Comparison of ENCODE assay signal across 12 cellular contexts in genomic region chr2:219273887-219274391, GRCh38. TPM values are rescaled to one million over a fixed set of nuclear protein-coding genes. Genes with fewer than 3 reads are reported as not detected.
DNase-seq lines count a peak whose midpoint lies in the region; ATAC-seq and TF ChIP-seq lines count a peak whose summit lies in the region.
"Had no signal": no experiment of that assay in that cellular context is flagged by ENCODE, and none has a peak within 500 bp of the region (broad histone marks: within the 10 kb centered on the region; RNA-seq: fewer than 3 reads in every experiment).

No MANE protein-coding gene starts in this region.

- no peak overlapping the region for H3K4me3 ChIP-seq in SJSA1
- H3K4me3 ChIP-seq in right cardiac atrium (ENCODE audit: low read length) = no peak overlapping the region
- H3K4me3 ChIP-seq in skeletal muscle tissue (ENCODE audit: low read length in 3 of 3) = peak overlapping the region in 1 of 3 donors; percentile 58
- no peak overlapping the region for H3K4me3 ChIP-seq in foreskin fibroblast (ENCODE audit: low read depth in 1 of 2, low read length in 2 of 2)

- H3K9me3 ChIP-seq in SJSA1 (replicated peaks) (no peaks in the 10 kb centered on the region), right cardiac atrium (ENCODE audit: control insufficient read depth, low read length) (no peaks in the 10 kb centered on the region), skeletal muscle tissue (ENCODE audit: control insufficient read depth in 3 of 3, low read length in 3 of 3) (no peaks in the 10 kb centered on the region)

- peak overlapping the region; percentile 16 to 79 (median 47) for H3K9ac ChIP-seq in skeletal muscle tissue (ENCODE audit: low read depth in 1 of 3, low read length in 3 of 3)

- WGBS in right cardiac atrium = 66% methylated on average over 7 of the region's 7 CpGs

- DNase-seq in H4 (ENCODE audit: low spot score) (peak; percentile 63), SJSA1 (ENCODE audit: low read depth in 1 of 2, low spot score in 2 of 2) (no peak), right cardiac atrium (no peak), NCI-H524 treated with DMSO at 0.1 percent for 48 hours (lab: John Stamatoyannopoulos, UW) (no peak), pons (ENCODE audit: low spot score) (no peak), NCI-H1105 (lab: John Stamatoyannopoulos, UW) (no peak), foreskin fibroblast (no peak)
- DNase-seq: activated CD4-positive, alpha-beta T cell treated with anti-CD3 and anti-CD28 coated beads for 48 hours; left cardiac atrium; NCI-H1048 had no signal

- peak overlapping the region; percentile 74 for H3K27ac ChIP-seq in SJSA1
- peak overlapping the region; percentile 89 for H3K27ac ChIP-seq in right cardiac atrium (ENCODE audit: low read length)
- peak overlapping the region; percentile 88 for H3K27ac ChIP-seq in skeletal muscle tissue (ENCODE audit: low read depth, low read length)

- H3K36me3 ChIP-seq in SJSA1 = no peaks in the 10 kb centered on the region
- H3K36me3 ChIP-seq in skeletal muscle tissue (ENCODE audit: control insufficient read depth in 3 of 3, insufficient read depth in 3 of 3, low read length in 3 of 3) = no peaks in the 10 kb centered on the region

- TF ChIP-seq CTCF in foreskin fibroblast (IDR thresholded peaks at IDR 0.05; ENCODE audit: low read depth, low read length) = no peak

- ATAC-seq in right cardiac atrium = no peak
- ATAC-seq: sciatic nerve had no signal

- H3K4me1 ChIP-seq in SJSA1 (replicated peaks) (peaks cover 41% of the 10 kb centered on the region), right cardiac atrium (ENCODE audit: control insufficient read depth, insufficient read depth, low read length) (peaks cover 7% of the 10 kb centered on the region), skeletal muscle tissue (ENCODE audit: control insufficient read depth in 3 of 3, insufficient read depth in 3 of 3, low read length in 3 of 3) (peaks cover 24 to 39% (median 30%) of the 10 kb centered on the region in 3 donors)

- intact Hi-C loops in right cardiac atrium (cut with DNase I) = no loop called here

- H3K27me3 ChIP-seq in SJSA1 (replicated peaks) = no peaks in the 10 kb centered on the region
- H3K27me3 ChIP-seq in right cardiac atrium (ENCODE audit: control insufficient read depth, insufficient read depth) = no peaks in the 10 kb centered on the region
- H3K27me3 ChIP-seq in skeletal muscle tissue (ENCODE audit: control insufficient read depth in 3 of 3, insufficient read depth in 3 of 3, low read length in 3 of 3) = no peaks in the 10 kb centered on the region

RNA-seq across cellular contexts. Expression of gene DNAJB2, which starts 5.2 kb away (rescaled TPM):
- 16.1 and 18.3 TPM in 2 replicates for total RNA-seq in H4 (2014; rRNA removed; shearing (Covaris generic))
- total RNA-seq in SJSA1 (2014; rRNA removed; shearing (Covaris generic)) = 35.5 and 57.8 TPM in 2 replicates
- total RNA-seq in right cardiac atrium (10 to 100 TPM; 43.9 to 78.7 (median 65.8) TPM), skeletal muscle tissue (49.6 TPM)
- polyA plus RNA-seq in right cardiac atrium = 57.5 TPM

RNA-seq across cellular contexts. Expression of gene TUBA4A, which starts 20.2 kb away (rescaled TPM):
- 6.2 and 9.3 TPM in 2 replicates for total RNA-seq in H4 (2014; rRNA removed; shearing (Covaris generic))
- 0.45 TPM in 1 of 2 replicates, not detected in the other for total RNA-seq in SJSA1 (2014; rRNA removed; shearing (Covaris generic))
- 10 to 100 TPM; 27.6 to 88.6 (median 64.3) TPM for total RNA-seq in right cardiac atrium
- polyA plus RNA-seq in right cardiac atrium = 131 TPM
- total RNA-seq in skeletal muscle tissue = 30.8 TPM

RNA-seq across cellular contexts. Expression of gene TUBA4B, which starts 20.9 kb away (rescaled TPM):
- not detected in 2 replicates for total RNA-seq in H4 (2014; rRNA removed; shearing (Covaris generic))
- not detected in 2 replicates for total RNA-seq in SJSA1 (2014; rRNA removed; shearing (Covaris generic))
- total RNA-seq in right cardiac atrium = not detected
- not detected for polyA plus RNA-seq in right cardiac atrium
- not detected for total RNA-seq in skeletal muscle tissue
- total RNA-seq: left cardiac atrium, sciatic nerve had no signal

RNA-seq across cellular contexts. Expression of gene STK16, which starts 28.7 kb away (rescaled TPM):
- total RNA-seq in H4 (2014; rRNA removed; shearing (Covaris generic)) = 32.8 and 42.1 TPM in 2 replicates
- total RNA-seq in SJSA1 (2014; rRNA removed; shearing (Covaris generic)) = 13.2 and 18.6 TPM in 2 replicates
- total RNA-seq in right cardiac atrium (10 to 100 TPM; 17.5 to 19.7 (median 19.3) TPM), skeletal muscle tissue (6.3 TPM)
- polyA plus RNA-seq in right cardiac atrium = 22.2 TPM

RNA-seq across cellular contexts. Expression of gene GLB1L, which starts 28.7 kb away (rescaled TPM):
- total RNA-seq in H4 (2014; rRNA removed; shearing (Covaris generic)) = 5.7 and 7.6 TPM in 2 replicates
- 0.53 and 3.6 TPM in 2 replicates for total RNA-seq in SJSA1 (2014; rRNA removed; shearing (Covaris generic))
- 1 to 10 TPM; 2.7 to 3.8 (median 3.3) TPM for total RNA-seq in right cardiac atrium
- polyA plus RNA-seq in right cardiac atrium = 3.1 TPM
- 13.0 TPM for total RNA-seq in skeletal muscle tissue
